ENCODE assay signal across 8 cellular contexts in the genomic region with DNA sequence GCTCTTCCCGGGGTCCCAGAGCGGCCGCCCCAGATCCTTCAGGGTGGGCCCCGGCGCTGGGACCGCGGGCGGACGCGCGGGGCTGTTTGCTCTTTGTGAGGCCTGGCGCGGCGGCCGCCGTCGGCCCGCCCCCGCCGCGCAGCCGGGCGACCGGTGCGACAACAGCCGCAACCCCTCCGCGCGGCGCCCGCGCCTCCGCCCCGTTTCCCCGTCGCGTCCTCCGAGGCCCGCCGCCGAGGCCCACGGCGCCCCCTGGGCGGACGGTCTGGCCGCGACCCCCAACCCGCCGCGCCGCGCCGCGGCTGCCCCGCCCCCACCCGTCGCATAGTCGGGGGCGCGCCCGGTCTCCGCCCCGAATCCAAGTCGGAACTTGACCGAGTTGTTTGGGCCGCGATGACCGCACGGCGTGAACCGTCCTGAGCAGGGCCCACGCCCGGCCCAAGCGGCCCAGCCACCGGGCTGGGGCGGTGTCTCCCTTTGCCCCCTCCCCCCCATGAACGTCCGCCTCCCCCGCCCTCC. TPM values are rescaled to one million over a fixed set of nuclear protein-coding genes. Genes with fewer than 3 reads are reported as not detected.
DNase-seq lines count a peak whose midpoint lies in the region; ATAC-seq and TF ChIP-seq lines count a peak whose summit lies in the region.

No MANE protein-coding gene starts in this region.

- H3K4me2 ChIP-seq in BLaER1 = peak overlapping the region; percentile 97
- H3K4me2 ChIP-seq in OCI-LY3 (ENCODE audit: low read length) = peak overlapping the region; percentile 98
- peak overlapping the region; percentile 50 for H3K4me2 ChIP-seq in mesenchymal stem cell (ENCODE audit: low read length, poor library complexity, severe bottlenecking)

- H2BK5ac ChIP-seq in mesenchymal stem cell (ENCODE audit: low read depth, low read length, poor library complexity, severe bottlenecking) = peak overlapping the region; percentile 95

- peak; percentile 4 for ATAC-seq in GM21390 (IDR thresholded peaks at IDR 0.05; ENCODE audit: unreplicated experiment)

- peak overlapping the region; percentile 93 for H2BK120ac ChIP-seq in mesenchymal stem cell (ENCODE audit: low read depth, low read length)

- H3K18ac ChIP-seq in mesenchymal stem cell (ENCODE audit: low read depth in 1 of 2, low read length in 2 of 2) = peak overlapping the region; percentile 65 to 91

- peak overlapping the region; percentile 88 for H4K8ac ChIP-seq in mesenchymal stem cell (ENCODE audit: low read length)

- peak overlapping the region; percentile 91 to 95 for H3K4ac ChIP-seq in mesenchymal stem cell (ENCODE audit: low read depth in 1 of 2, low read length in 2 of 2)

- H4K20me1 ChIP-seq in BLaER1 (peaks cover 45% of the 10 kb centered on the region), OCI-LY3 (ENCODE audit: insufficient read depth, low read length) (peaks cover 38% of the 10 kb centered on the region)

- no peaks in the 10 kb centered on the region for H3K36me3 ChIP-seq in BLaER1
- H3K36me3 ChIP-seq in OCI-LY3 (replicated peaks; ENCODE audit: low read depth, low read length) = peaks cover 8% of the 10 kb centered on the region
- peaks cover 0 to 38% of the 10 kb centered on the region in 2 experiments for H3K36me3 ChIP-seq in mesenchymal stem cell (ENCODE audit: control insufficient read depth in 1 of 2, insufficient read depth in 2 of 2, low read depth in 1 of 2, low read length in 2 of 2)
- H3K36me3 ChIP-seq in tibial artery = peaks cover 0 to 10% (median 10%) of the 10 kb centered on the region in 3 donors

- no peak overlapping the region for H2AK5ac ChIP-seq in mesenchymal stem cell (ENCODE audit: low read length, severe bottlenecking)

- peak overlapping the region; percentile 89 for H4K91ac ChIP-seq in mesenchymal stem cell (ENCODE audit: low read length)

- peak overlapping the region; percentile 98 for H3K9ac ChIP-seq in BLaER1
- H3K9ac ChIP-seq in OCI-LY3 (ENCODE audit: low read length) = peak overlapping the region; percentile 94
- H3K9ac ChIP-seq in mesenchymal stem cell (ENCODE audit: low read length) = peak overlapping the region; percentile 97

- H3K23ac ChIP-seq in mesenchymal stem cell (ENCODE audit: low read length in 2 of 2) = peak overlapping the region in 1 of 2 experiments; percentile 96

- H3K4me3 ChIP-seq in BLaER1 (peak overlapping the region; percentile 99), OCI-LY3 (ENCODE audit: low read length) (peak overlapping the region; percentile 97), cardiac fibroblast (replicated peaks in 1 of 2; ENCODE audit: low read depth in 2 of 2, low read length in 2 of 2) (peak overlapping the region; percentile 73 to 80), mesenchymal stem cell (ENCODE audit: insufficient read depth in 1 of 2, low read depth in 1 of 2, low read length in 2 of 2) (peak overlapping the region; percentile 88 to 98), tibial artery (peak overlapping the region; percentile 84 to 98)

- H3K27me3 ChIP-seq in BLaER1 = no peaks in the 10 kb centered on the region
- no peaks in the 10 kb centered on the region for H3K27me3 ChIP-seq in OCI-LY3 (ENCODE audit: low read depth, low read length)
- no peaks in the 10 kb centered on the region for H3K27me3 ChIP-seq in mesenchymal stem cell (ENCODE audit: control insufficient read depth in 1 of 2, insufficient read depth in 1 of 2, low read length in 2 of 2)
- H3K27me3 ChIP-seq in tibial artery = no peaks in the 10 kb centered on the region

- peaks cover 8% of the 10 kb centered on the region for H3K79me1 ChIP-seq in mesenchymal stem cell (replicated peaks; ENCODE audit: low read length, poor library complexity, severe bottlenecking)

- under 1% methylated on average over 48 of the region's 79 CpGs for WGBS in mesenchymal stem cell

- no peak overlapping the region for H2BK12ac ChIP-seq in mesenchymal stem cell (ENCODE audit: low read length in 2 of 2)

- peak overlapping the region; percentile 97 for H2BK15ac ChIP-seq in mesenchymal stem cell (ENCODE audit: low read depth, poor library complexity, severe bottlenecking)

- TF ChIP-seq CTCF in OCI-LY3 (IDR thresholded peaks at IDR 0.05; ENCODE audit: low read depth, low read length) = no peak
- no peak for TF ChIP-seq CTCF in cardiac fibroblast (IDR thresholded peaks at IDR 0.05; ENCODE audit: low read depth, low read length)
- TF ChIP-seq CTCF in tibial artery (IDR thresholded peaks at IDR 0.05) = no peak

- peak overlapping the region; percentile 91 to 92 for H3K14ac ChIP-seq in mesenchymal stem cell (ENCODE audit: low read length in 2 of 2)

- intact Hi-C loops in tibial artery (cut with DNase I; ENCODE audit: low total_unique reads) = loop anchor here (10.0 kb wide), 1 partner anchor 1088 kb away; a partner anchor contains a TSS

- peaks cover 42% of the 10 kb centered on the region for H3K4me1 ChIP-seq in BLaER1
- peaks cover 36% of the 10 kb centered on the region for H3K4me1 ChIP-seq in OCI-LY3 (ENCODE audit: low read length)
- H3K4me1 ChIP-seq in mesenchymal stem cell (ENCODE audit: control insufficient read depth, insufficient read depth, low read depth, low read length) = peaks cover 4% of the 10 kb centered on the region
- H3K4me1 ChIP-seq in tibial artery = peaks cover 0 to 49% (median 34%) of the 10 kb centered on the region in 4 donors

- H2AFZ ChIP-seq in OCI-LY3 (ENCODE audit: low read depth, low read length) (no peak overlapping the region), mesenchymal stem cell (ENCODE audit: low read depth, low read length) (peak overlapping the region; percentile 63)

- H3K27ac ChIP-seq in BLaER1 (peak overlapping the region; percentile 99), OCI-LY3 (ENCODE audit: low read length) (peak overlapping the region; percentile 88), mesenchymal stem cell (ENCODE audit: low read length, poor library complexity, severe bottlenecking) (peak overlapping the region; percentile 74), tibial artery (peak overlapping the region; percentile 98 to 99)

- 0 out of 2 replicates have a peak, but pooled peaks cover 2% of the 10 kb centered on the region for H3K79me2 ChIP-seq in OCI-LY3 (ENCODE audit: low read length)

- H3K9me3 ChIP-seq in BLaER1 (no peaks in the 10 kb centered on the region), OCI-LY3 (ENCODE audit: insufficient read depth, low read length) (no peaks in the 10 kb centered on the region), mesenchymal stem cell (ENCODE audit: control insufficient read depth, low read length) (no peaks in the 10 kb centered on the region), tibial artery (no peaks in the 10 kb centered on the region)

- DNase-seq in cardiac fibroblast (ENCODE audit: low read depth in 2 of 2) (no peak), mesenchymal stem cell (no peak), tibial artery (no peak), GF-D8 (lab: John Stamatoyannopoulos, UW) (no peak), DMS153 (lab: John Stamatoyannopoulos, UW) (no peak)

RNA-seq across cellular contexts. Expression of a gene that starts 0.4 kb away (rescaled TPM):
- 90.5 TPM for polyA plus RNA-seq in mesenchymal stem cell (2013, experiment 1 of 2)
- polyA plus RNA-seq in mesenchymal stem cell (2013, experiment 2 of 2) = 92.5 TPM
